3 cellular contexts compared by ENCODE assay signal in the genomic region with DNA sequence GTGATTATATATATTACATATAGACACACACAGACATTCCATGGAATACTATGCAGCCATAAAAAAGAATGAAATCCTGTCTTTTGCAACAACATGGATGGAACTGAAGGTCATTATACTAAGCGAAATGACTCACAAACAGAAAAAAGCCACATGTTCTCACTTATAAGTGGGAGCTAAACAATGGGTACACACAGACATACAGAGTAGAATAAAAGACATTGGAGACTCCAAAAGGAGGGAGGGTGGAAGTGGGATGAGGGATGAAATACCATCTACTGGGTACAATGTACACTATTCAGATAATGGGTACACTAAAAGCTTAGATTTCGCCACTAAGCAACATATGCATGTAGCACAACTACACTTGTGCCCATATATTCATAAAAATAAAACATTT.
"Had no signal": no experiment of that assay in that cellular context is flagged by ENCODE, and none has a peak within 500 bp of the region (broad histone marks: within the 10 kb centered on the region; RNA-seq: fewer than 3 reads in every experiment).

No MANE protein-coding gene starts in this region.

- ATAC-seq: GM12878 had no signal

- DNase-seq: GDM1, GF-D8 had no signal

- H3K4me3 ChIP-seq: GM12878 had no signal
